Comparison of ENCODE assay signal across 9 cellular contexts in the genomic region with DNA sequence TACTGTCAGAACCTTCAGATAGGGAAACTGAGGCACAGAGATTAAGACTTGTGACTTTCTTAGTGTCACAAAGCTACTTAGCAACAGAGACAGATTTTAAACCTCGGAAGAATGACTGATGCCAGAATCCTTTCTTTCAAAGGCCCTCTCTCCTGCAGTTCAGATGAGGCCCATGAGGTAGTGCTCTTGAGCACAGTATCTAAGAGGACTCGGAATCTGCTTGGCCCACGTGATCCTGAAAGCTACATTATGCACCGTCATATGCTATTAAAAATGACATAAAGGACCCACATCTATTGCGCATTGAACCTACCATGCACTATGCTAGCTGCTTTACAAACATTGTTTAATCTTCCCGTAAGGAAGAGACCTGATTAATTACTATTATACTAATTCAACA.
DNase-seq lines count a peak whose midpoint lies in the region; ATAC-seq, FAIRE-seq and TF ChIP-seq lines count a peak whose summit lies in the region.
"Had no signal": no experiment of that assay in that cellular context is flagged by ENCODE, and none has a peak within 500 bp of the region (broad histone marks: within the 10 kb centered on the region; RNA-seq: fewer than 3 reads in every experiment).

No MANE protein-coding gene starts in this region.

- CTCF ChIA-PET in CD4-positive, alpha-beta memory T cell (lab: Charles Lee; ENCODE audit: partially characterized antibody): no interaction called here

- H3K27ac ChIP-seq in neural progenitor cell (no peak overlapping the region), spleen (no peak overlapping the region)
- no peak overlapping the region for H3K27ac ChIP-seq in CD4-positive, alpha-beta memory T cell (ENCODE audit: low read depth, low read length)

- DNase-seq in HTR-8/SVneo (ENCODE audit: insufficient read length, low spot score): peak; percentile 17
- DNase-seq in astrocyte of the hippocampus (ENCODE audit: low read depth, low spot score): peak; percentile 14
- DNase-seq in neural progenitor cell (ENCODE audit: low spot score): peak; percentile 48
- DNase-seq in CD4-positive, alpha-beta memory T cell: no peak
- DNase-seq in spleen: no peak

- no peak for ATAC-seq in GM19035 (IDR thresholded peaks at IDR 0.05; ENCODE audit: unreplicated experiment)
- ATAC-seq: Right ventricle myocardium inferior had no signal

- H3K27me3 ChIP-seq in neural progenitor cell: no peaks in the 10 kb centered on the region
- H3K27me3 ChIP-seq in CD4-positive, alpha-beta memory T cell (ENCODE audit: insufficient read depth, low read length): no peaks in the 10 kb centered on the region
- no peaks in the 10 kb centered on the region for H3K27me3 ChIP-seq in spleen (replicated peaks in 1 of 7)

- no peaks in the 10 kb centered on the region for H3K4me1 Mint-ChIP-seq in neural progenitor cell
- no peaks in the 10 kb centered on the region for H3K4me1 Mint-ChIP-seq in CD4-positive, alpha-beta memory T cell
- H3K4me1 Mint-ChIP-seq: brain had no signal

- H3K4me2 ChIP-seq in neural progenitor cell: no peak overlapping the region

- intact Hi-C loops in CD4-positive, alpha-beta memory T cell (cut with micrococcal nuclease): no loop called here
- intact Hi-C loops in spleen (cut with DNase I; ENCODE audit: low total_unique reads): no loop called here

- no peaks in the 10 kb centered on the region for H4K20me1 ChIP-seq in neural progenitor cell (ENCODE audit: low read depth)

- H3F3A ChIP-seq in neural progenitor cell (ENCODE audit: low read depth): no peaks in the 10 kb centered on the region

- H3K4me1 ChIP-seq in neural progenitor cell: no peaks in the 10 kb centered on the region
- no peaks in the 10 kb centered on the region for H3K4me1 ChIP-seq in CD4-positive, alpha-beta memory T cell (ENCODE audit: insufficient read depth, low read length)
- H3K4me1 ChIP-seq in spleen: no peaks in the 10 kb centered on the region

- H3K27ac Mint-ChIP-seq in neural progenitor cell: no peak overlapping the region
- H3K27ac Mint-ChIP-seq in CD4-positive, alpha-beta memory T cell: no peak overlapping the region
- H3K27ac Mint-ChIP-seq: brain had no signal

- H3K9ac ChIP-seq in neural progenitor cell: no peak overlapping the region

- POLR2A ChIA-PET in CD4-positive, alpha-beta memory T cell (lab: Charles Lee; ENCODE audit: partially characterized antibody): interaction anchor here (1.4 kb wide), 1 partner anchor 9 kb away, joined by 3 read pairs; no protein-coding TSS in a partner anchor

- H3K4me3 Mint-ChIP-seq in neural progenitor cell: no peak overlapping the region
- no peak overlapping the region for H3K4me3 Mint-ChIP-seq in CD4-positive, alpha-beta memory T cell
- H3K4me3 Mint-ChIP-seq: brain had no signal

- H3K27me3 Mint-ChIP-seq in neural progenitor cell (ENCODE audit: insufficient read depth, low read depth): no peaks in the 10 kb centered on the region
- peaks cover 0 to 1% of the 10 kb centered on the region in 2 donors for H3K27me3 Mint-ChIP-seq in CD4-positive, alpha-beta memory T cell
- H3K27me3 Mint-ChIP-seq: brain had no signal

- no peak overlapping the region for H2AFZ ChIP-seq in neural progenitor cell (replicated peaks)

- WGBS in spleen, 5 donors: 74 to 84% (median 77%) methylated on average over 6 of the region's 6 CpGs

- H3K4me3 ChIP-seq in GM12875 (ENCODE audit: low read depth, low read length) (no peak overlapping the region), neural progenitor cell (no peak overlapping the region), spleen (no peak overlapping the region)
- no peak overlapping the region for H3K4me3 ChIP-seq in CD4-positive, alpha-beta memory T cell (ENCODE audit: low read length in 2 of 2)

- FAIRE-seq in HTR-8/SVneo (lab: Jason Lieb, UNC): no peak

- no peaks in the 10 kb centered on the region for H3K9me3 ChIP-seq in neural progenitor cell (ENCODE audit: low read depth)
- no peaks in the 10 kb centered on the region for H3K9me3 ChIP-seq in CD4-positive, alpha-beta memory T cell (ENCODE audit: control insufficient read depth in 1 of 2, low read length in 2 of 2)
- H3K9me3 ChIP-seq in spleen: peaks cover 0 to 6% (median 5%) of the 10 kb centered on the region in 8 donors

- peak; percentile 37; the same call in 1 of the 2 replicates for TF ChIP-seq CTCF in GM12875 (IDR thresholded peaks at IDR 0.05; ENCODE audit: borderline replicate concordance, insufficient read depth, low read depth, low read length)
- peak; percentile 49 for TF ChIP-seq CTCF in neural progenitor cell (IDR thresholded peaks at IDR 0.05)
- peak in 4 of 11 experiments; percentile 13 to 38 (median 30) for TF ChIP-seq CTCF in spleen (IDR thresholded peaks at IDR 0.05 in 8 of 11, conservative IDR thresholded peaks at IDR 0.05 in 3 of 11)

- H3K79me2 ChIP-seq in neural progenitor cell (ENCODE audit: low read depth): no peaks in the 10 kb centered on the region

- H3K9me3 Mint-ChIP-seq in neural progenitor cell: no peaks in the 10 kb centered on the region
- H3K9me3 Mint-ChIP-seq in CD4-positive, alpha-beta memory T cell: peaks cover 0 to 16% (median 5%) of the 10 kb centered on the region in 8 donors

- TF ChIP-seq POLR2A in spleen (IDR thresholded peaks at IDR 0.05): no peak

- H3K36me3 Mint-ChIP-seq in neural progenitor cell: no peaks in the 10 kb centered on the region
- H3K36me3 Mint-ChIP-seq in CD4-positive, alpha-beta memory T cell: peaks cover 0 to 4% of the 10 kb centered on the region in 2 donors

- H3K36me3 ChIP-seq in neural progenitor cell: no peaks in the 10 kb centered on the region
- no peaks in the 10 kb centered on the region for H3K36me3 ChIP-seq in CD4-positive, alpha-beta memory T cell (ENCODE audit: insufficient read depth, low read length)
- H3K36me3 ChIP-seq in spleen: no peaks in the 10 kb centered on the region

Comparison
In these comparisons a context has a peak if more than half of its experiments do, and no peak if none do; other contexts are left out.
1. DNase-seq: peak in HTR-8/SVneo (single experiment), astrocyte of the hippocampus (single experiment) and neural progenitor cell (single experiment); none in CD4-positive, alpha-beta memory T cell (0 of 5) and spleen (single experiment).